Comparison of ENCODE assay signal across 7 cellular contexts in genomic region chr1:214244252-214244651, GRCh38.
"Had no signal": no experiment of that assay in that cellular context is flagged by ENCODE, and none has a peak within 500 bp of the region (broad histone marks: within the 10 kb centered on the region; RNA-seq: fewer than 3 reads in every experiment).

No MANE protein-coding gene starts in this region.

- DNase-seq: GOT3, H9, HCEC 1CT, IMR-90, KBM-7 had no signal

- H3K27ac Mint-ChIP-seq: H9 had no signal

- H3K9me3 Mint-ChIP-seq: H9 had no signal

- FAIRE-seq: H54, HTR-8/SVneo had no signal

- H3K4me3 Mint-ChIP-seq: H9 had no signal
